ENCODE assay signal across 1 cellular context in the genomic region with DNA sequence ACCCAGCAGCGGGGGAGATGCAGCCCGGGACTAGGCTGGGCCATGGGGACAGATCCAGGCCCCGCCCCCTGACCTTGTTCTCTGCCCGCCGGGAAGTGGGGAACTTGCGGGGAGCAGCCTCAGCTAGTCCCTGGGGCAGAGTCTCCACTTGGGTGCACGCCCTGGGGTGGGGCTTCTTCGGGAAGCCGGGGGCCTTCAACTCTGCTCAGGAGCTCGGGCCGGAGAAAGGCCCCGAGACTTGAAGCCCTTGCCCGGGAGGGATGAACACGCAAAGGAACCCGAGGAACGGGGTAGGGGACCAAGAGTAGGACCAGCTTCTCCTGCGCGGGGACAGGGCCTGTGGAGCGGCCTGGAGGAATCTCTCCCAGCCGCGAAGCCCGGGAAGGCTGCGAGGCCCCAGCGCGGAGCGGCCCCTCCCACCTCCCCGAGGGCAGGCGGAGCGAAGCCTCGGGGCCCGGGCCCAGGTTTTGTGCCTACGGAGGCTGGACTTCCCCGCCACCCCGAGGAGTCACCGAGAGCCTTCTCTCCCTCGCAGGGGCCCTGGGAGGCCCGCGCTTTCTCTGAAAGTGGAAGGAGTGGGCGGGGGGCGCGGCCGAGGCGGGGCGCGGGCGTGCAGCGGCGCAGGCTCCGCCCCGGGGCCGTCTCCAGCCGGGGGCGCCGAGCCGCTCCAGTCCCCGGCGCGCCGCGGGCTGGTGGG.
TF ChIP-seq lines count a peak whose summit lies in the region.

ITPKA (plus strand) TSS at position 670 of the 697 bp plus-strand sequence. CDS start 54 bp downstream, outside the sequence.

TF ChIP-seq in HCT116, 20 proteins besides CTCF, POLR2A, EP300 and RAD21 (continued from another document):
- no peak for TF ChIP-seq ZBTB33 (IDR thresholded peaks at IDR 0.05; ENCODE audit: extremely low read depth, insufficient replicate concordance, low read length)
- TF ChIP-seq EZH2phosphoT487 (IDR thresholded peaks at IDR 0.05; ENCODE audit: borderline replicate concordance) = no peak
- no peak for TF ChIP-seq SIN3A (IDR thresholded peaks at IDR 0.05; ENCODE audit: low read depth)
- TF ChIP-seq ELF1 (IDR thresholded peaks at IDR 0.05; ENCODE audit: borderline replicate concordance, low read depth) = no peak
